Comparison of ENCODE assay signal across 8 cellular contexts in genomic region chr9:113274474-113275146, GRCh38. TPM values are rescaled to one million over a fixed set of nuclear protein-coding genes. Genes with fewer than 3 reads are reported as not detected.
DNase-seq lines count a peak whose midpoint lies in the region; ATAC-seq, FAIRE-seq and TF ChIP-seq lines count a peak whose summit lies in the region.

No MANE protein-coding gene starts in this region.

- peak; percentile 24 for ATAC-seq in activated CD4-positive, alpha-beta T cell treated with anti-CD3 and anti-CD28 coated beads for 36 hours
- ATAC-seq in GM21576 (IDR thresholded peaks at IDR 0.05; ENCODE audit: unreplicated experiment) (peak; percentile 1), HepG2 (peak; percentile 37)

- peak; percentile 28 for DNase-seq in activated CD4-positive, alpha-beta T cell treated with anti-CD3 and anti-CD28 coated beads for 36 hours
- DNase-seq in activated CD4-positive, alpha-beta T cell treated with anti-CD3 and anti-CD28 coated beads, Interleukin-2, amount 50 U/mL, for 4 hours = no peak
- DNase-seq in RPMI8226 (peak; percentile 57), dermis microvascular lymphatic vessel endothelial cell (ENCODE audit: low read depth in 2 of 2) (peak; percentile 64 to 76), HepG2 (ENCODE audit: low spot score) (peak; percentile 69), stromal cell of bone marrow (ENCODE audit: low read depth) (peak; percentile 35)

- H3K9me3 ChIP-seq in HepG2 (ENCODE audit: low read length) = no peaks in the 10 kb centered on the region

- intact Hi-C loops in activated CD4-positive, alpha-beta T cell treated with anti-CD3 and anti-CD28 coated beads for 36 hours (cut with DNase I, micrococcal nuclease) = loop anchor here (1.0 to 10.0 kb wide), 18 partner anchors 53 to 1644 kb away; partner anchors contain the start of genes ALAD (in 2 of the 2), C9orf43 (in 2 of the 2), FKBP15 (in 2 of the 2) and POLE3 (in 2 of the 2)
- intact Hi-C loops in HepG2 (cut with micrococcal nuclease; ENCODE audit: unreplicated experiment) = loop anchor here (1.0 to 10.0 kb wide), 4 partner anchors 54 to 380 kb away; partner anchors contain the start of genes ALAD, FKBP15, SLC31A1 and WDR31

- peak overlapping the region; percentile 85 for H3K27ac ChIP-seq in HepG2 (ENCODE audit: extremely low read length, insufficient read depth, low read length)

- H3K9ac ChIP-seq in HepG2 (ENCODE audit: insufficient read depth, low read depth, low read length) = peak overlapping the region; percentile 96

- peaks cover 33% of the 10 kb centered on the region for H3K4me1 Mint-ChIP-seq in activated CD4-positive, alpha-beta T cell treated with anti-CD3 and anti-CD28 coated beads for 36 hours

- under 1% methylated on average over 10 of the region's 15 CpGs for WGBS in HepG2 (ENCODE audit: low lambda C conversion rate)

- H4K20me1 ChIP-seq in HepG2 (ENCODE audit: insufficient read depth, low read length) = no peaks in the 10 kb centered on the region; the same call in 1 of the 2 replicates

- in situ Hi-C loops in HepG2 (cut with HindIII; ENCODE audit: extremely low pct_ligation_motif_present, low pct_unique_long_range_greater_than_20kb) = loop anchor here (5.0 kb wide), 1 partner anchor 383 kb away; no protein-coding TSS in a partner anchor

- FAIRE-seq in HepG2 (lab: Jason Lieb, UNC) = peak; percentile 82

- peak overlapping the region; percentile 82 for H3K4me2 ChIP-seq in HepG2 (ENCODE audit: low read depth, low read length)

- TF ChIP-seq CTCF in LNCAP (IDR thresholded peaks at IDR 0.05) = peak; percentile 82
- peak; percentile 70 for TF ChIP-seq CTCF in HepG2 (CRISPR knock-in tag; IDR thresholded peaks at IDR 0.05)

- no peak overlapping the region for H3K27ac Mint-ChIP-seq in activated CD4-positive, alpha-beta T cell treated with anti-CD3 and anti-CD28 coated beads for 36 hours

- no TSS peak for BruUV-seq in HepG2 (replicated peaks; lab: Mats Ljungman, UMichigan)

- peak overlapping the region; percentile 75 to 98 (median 82) for H3K4me3 ChIP-seq in HepG2 (replicated peaks in 1 of 3; ENCODE audit: insufficient read depth in 1 of 3, low read depth in 2 of 3, low read length in 3 of 3)

- no peak overlapping the region for H2AFZ ChIP-seq in HepG2 (ENCODE audit: low read length)

- H3K79me2 ChIP-seq in HepG2 (ENCODE audit: insufficient read depth, low read length) = peaks cover 37% of the 10 kb centered on the region

- no peak overlapping the region for H3K4me3 Mint-ChIP-seq in activated CD4-positive, alpha-beta T cell treated with anti-CD3 and anti-CD28 coated beads for 36 hours

- TF ChIP-seq RAD21 in HepG2 (CRISPR knock-in tag; IDR thresholded peaks at IDR 0.05) = peak; percentile 38; the same call in 1 of the 2 replicates

- no peak for TF ChIP-seq EP300 in HepG2 (IDR thresholded peaks at IDR 0.05; ENCODE audit: low read depth in 2 of 2, low read length in 2 of 2)
- TF ChIP-seq EP300 in HepG2 (CRISPR knock-in tag; IDR thresholded peaks at IDR 0.05; ENCODE audit: borderline replicate concordance) = no peak

- peaks cover 44% of the 10 kb centered on the region for H3K36me3 Mint-ChIP-seq in activated CD4-positive, alpha-beta T cell treated with anti-CD3 and anti-CD28 coated beads for 36 hours (ENCODE audit: low read depth)

- peaks cover 13 to 42% of the 10 kb centered on the region in 2 experiments for H3K36me3 ChIP-seq in HepG2 (replicated peaks in 1 of 2; ENCODE audit: control insufficient read depth in 1 of 2, insufficient read depth in 2 of 2, low read length in 2 of 2)

- H3K4me1 ChIP-seq in HepG2 (ENCODE audit: insufficient read depth, low read length) = peaks cover 42% of the 10 kb centered on the region

- no peaks in the 10 kb centered on the region; a peak in 2 of 5 replicates for H3K27me3 ChIP-seq in HepG2 (ENCODE audit: control insufficient read depth in 1 of 2, insufficient read depth in 2 of 2, low read length in 2 of 2)

- H3K9me3 Mint-ChIP-seq in activated CD4-positive, alpha-beta T cell treated with anti-CD3 and anti-CD28 coated beads for 36 hours (ENCODE audit: low read depth) = no peaks in the 10 kb centered on the region

- CTCF ChIA-PET in activated CD4-positive, alpha-beta T cell treated with anti-CD3 and anti-CD28 coated beads for 36 hours (lab: Charles Lee) = interaction anchor here (0.6 to 5.6 kb wide), 37 partner anchors 9 to 382 kb away, joined by 3 to 43 read pairs (median 5); partner anchors contain the start of genes ALAD, C9orf43, FKBP15 and POLE3
- CTCF ChIA-PET in HepG2 (lab: Yijun Ruan, JAX; ENCODE audit: low intra/inter-chr PET ratio, low total read pairs) = interaction anchor here (0.8 to 1.1 kb wide), 3 partner anchors 133 to 317 kb away, joined by 3 to 4 read pairs (median 3); no protein-coding TSS in a partner anchor

- TF ChIP-seq POLR2A in HepG2 (IDR thresholded peaks at IDR 0.05; ENCODE audit: insufficient read depth in 1 of 2, low read depth in 2 of 2, low read length in 2 of 2) = no peak

- POLR2A ChIA-PET in activated CD4-positive, alpha-beta T cell treated with anti-CD3 and anti-CD28 coated beads for 36 hours (lab: Charles Lee) = interaction anchor here (0.6 to 1.6 kb wide), 5 partner anchors 43 to 136 kb away, joined by 3 to 13 read pairs (median 3); partner anchors contain the start of genes ALAD, C9orf43, FKBP15 and POLE3
- POLR2A ChIA-PET in HepG2 (lab: Yijun Ruan, JAX) = interaction anchor here (0.7 to 2.7 kb wide), 23 partner anchors 9 to 542 kb away, joined by 3 to 40 read pairs (median 4); partner anchors contain the start of genes ALAD, BSPRY, C9orf43 and FKBP15

- no peaks in the 10 kb centered on the region for H3K27me3 Mint-ChIP-seq in activated CD4-positive, alpha-beta T cell treated with anti-CD3 and anti-CD28 coated beads for 36 hours

RNA-seq across cellular contexts. Expression of gene CDC26, which starts 0.8 kb away (rescaled TPM):
- 10 to 100 TPM; 27.5 to 44.2 TPM for total RNA-seq in activated CD4-positive, alpha-beta T cell treated with anti-CD3 and anti-CD28 coated beads for 36 hours
- total RNA-seq in dermis microvascular lymphatic vessel endothelial cell (21.5 and 32.1 TPM in 2 replicates), HepG2 (2016; rRNA removed; fragmentation: Illumina TruSeq; extraction: Trizol) (57.9 and 66.0 TPM in 2 replicates)
- total RNA-seq in HepG2 (2016; cell fraction: cytosol; rRNA removed; fragmentation: Illumina TruSeq; extraction: Trizol; ENCODE audit: low read depth) = 64.4 and 64.9 TPM in 2 replicates
- 53.6 and 69.9 TPM in 2 replicates for total RNA-seq in HepG2 (2016; cell fraction: insoluble cytoplasmic fraction; rRNA removed; fragmentation: Illumina TruSeq; extraction: Trizol)
- 78.0 and 88.8 TPM in 2 replicates for total RNA-seq in HepG2 (2016; cell fraction: membrane; rRNA removed; fragmentation: Illumina TruSeq; extraction: Trizol)
- total RNA-seq in HepG2 (2016; cell fraction: nucleus; rRNA removed; fragmentation: Illumina TruSeq; extraction: Trizol) = 17.0 and 19.2 TPM in 2 replicates
- 20.2 and 26.6 TPM in 2 replicates for polyA plus RNA-seq in HepG2 (2011; rRNA removed)
- polyA plus RNA-seq in HepG2 (2011; cell fraction: cytosol; rRNA removed) = 11.5 and 18.2 TPM in 2 replicates
- polyA plus RNA-seq in HepG2 (2011; cell fraction: nucleus; rRNA removed) = 4.6 and 8.4 TPM in 2 replicates
- 26.6 and 34.8 TPM in 2 replicates for polyA plus RNA-seq in HepG2 (2012)
- 68.5 and 88.0 TPM in 2 replicates for polyA plus RNA-seq in HepG2 (2016; cell fraction: cytosol; fragmentation: Illumina TruSeq; extraction: Trizol; ENCODE audit: low read depth)
- polyA plus RNA-seq in HepG2 (2016; cell fraction: insoluble cytoplasmic fraction; fragmentation: Illumina TruSeq; extraction: Trizol; ENCODE audit: low read depth) = 70.2 and 81.1 TPM in 2 replicates
- polyA plus RNA-seq in HepG2 (2016; cell fraction: membrane; fragmentation: Illumina TruSeq; extraction: Trizol; ENCODE audit: low read depth) = 72.0 and 84.6 TPM in 2 replicates
- polyA plus RNA-seq in HepG2 (2016; cell fraction: nucleus; fragmentation: Illumina TruSeq; extraction: Trizol; ENCODE audit: insufficient read depth, low read depth) = 35.6 and 37.3 TPM in 2 replicates
- polyA minus RNA-seq in HepG2 (2011; rRNA and poly(A)+ RNA removed; ENCODE audit: low replicate concordance) = 1.8 and 6.6 TPM in 2 replicates
- 6.4 and 6.8 TPM in 2 replicates for polyA minus RNA-seq in HepG2 (2011; cell fraction: cytosol; rRNA and poly(A)+ RNA removed)
- polyA minus RNA-seq in HepG2 (2011; cell fraction: nucleus; rRNA and poly(A)+ RNA removed) = 6.2 and 6.6 TPM in 2 replicates

RNA-seq across cellular contexts. Expression of gene PRPF4, which starts 0.8 kb away (rescaled TPM):
- total RNA-seq in activated CD4-positive, alpha-beta T cell treated with anti-CD3 and anti-CD28 coated beads for 36 hours = 10 to 100 TPM; 51.5 to 53.1 TPM
- 21.8 and 21.9 TPM in 2 replicates for total RNA-seq in dermis microvascular lymphatic vessel endothelial cell
- 49.0 and 64.9 TPM in 2 replicates for total RNA-seq in HepG2 (2016; rRNA removed; fragmentation: Illumina TruSeq; extraction: Trizol)
- total RNA-seq in HepG2 (2016; cell fraction: cytosol; rRNA removed; fragmentation: Illumina TruSeq; extraction: Trizol; ENCODE audit: low read depth) = 8.0 and 8.5 TPM in 2 replicates
- 46.7 and 66.8 TPM in 2 replicates for total RNA-seq in HepG2 (2016; cell fraction: insoluble cytoplasmic fraction; rRNA removed; fragmentation: Illumina TruSeq; extraction: Trizol)
- 22.5 and 24.5 TPM in 2 replicates for total RNA-seq in HepG2 (2016; cell fraction: membrane; rRNA removed; fragmentation: Illumina TruSeq; extraction: Trizol)
- 19.4 and 23.0 TPM in 2 replicates for total RNA-seq in HepG2 (2016; cell fraction: nucleus; rRNA removed; fragmentation: Illumina TruSeq; extraction: Trizol)
- 10.3 and 11.1 TPM in 2 replicates for polyA plus RNA-seq in HepG2 (2011; rRNA removed)
- 10.7 and 12.9 TPM in 2 replicates for polyA plus RNA-seq in HepG2 (2011; cell fraction: cytosol; rRNA removed)
- 6.0 and 8.7 TPM in 2 replicates for polyA plus RNA-seq in HepG2 (2011; cell fraction: nucleus; rRNA removed)
- 17.9 and 20.6 TPM in 2 replicates for polyA plus RNA-seq in HepG2 (2012)
- 3.8 and 4.4 TPM in 2 replicates for polyA plus RNA-seq in HepG2 (2016; cell fraction: cytosol; fragmentation: Illumina TruSeq; extraction: Trizol; ENCODE audit: low read depth)
- 55.6 and 56.7 TPM in 2 replicates for polyA plus RNA-seq in HepG2 (2016; cell fraction: insoluble cytoplasmic fraction; fragmentation: Illumina TruSeq; extraction: Trizol; ENCODE audit: low read depth)
- polyA plus RNA-seq in HepG2 (2016; cell fraction: membrane; fragmentation: Illumina TruSeq; extraction: Trizol; ENCODE audit: low read depth) = 11.3 and 13.5 TPM in 2 replicates
- 27.1 and 29.6 TPM in 2 replicates for polyA plus RNA-seq in HepG2 (2016; cell fraction: nucleus; fragmentation: Illumina TruSeq; extraction: Trizol; ENCODE audit: insufficient read depth, low read depth)
- polyA minus RNA-seq in HepG2 (2011; rRNA and poly(A)+ RNA removed; ENCODE audit: low replicate concordance) = 10.5 and 29.0 TPM in 2 replicates
- 9.0 and 11.3 TPM in 2 replicates for polyA minus RNA-seq in HepG2 (2011; cell fraction: cytosol; rRNA and poly(A)+ RNA removed)
- polyA minus RNA-seq in HepG2 (2011; cell fraction: nucleus; rRNA and poly(A)+ RNA removed) = 6.8 and 10.8 TPM in 2 replicates

RNA-seq across cellular contexts. Expression of gene RNF183, which starts 28.6 kb away (rescaled TPM):
- total RNA-seq in activated CD4-positive, alpha-beta T cell treated with anti-CD3 and anti-CD28 coated beads for 36 hours = under 1 TPM; 0.37 to 0.64 TPM
- total RNA-seq in dermis microvascular lymphatic vessel endothelial cell (not detected in 2 replicates), HepG2 (2016; rRNA removed; fragmentation: Illumina TruSeq; extraction: Trizol) (0.13 TPM in 1 of 2 replicates, not detected in the other)
- total RNA-seq in HepG2 (2016; cell fraction: cytosol; rRNA removed; fragmentation: Illumina TruSeq; extraction: Trizol; ENCODE audit: low read depth) = not detected in 2 replicates
- 0.13 TPM in 1 of 2 replicates, not detected in the other for total RNA-seq in HepG2 (2016; cell fraction: insoluble cytoplasmic fraction; rRNA removed; fragmentation: Illumina TruSeq; extraction: Trizol)
- total RNA-seq in HepG2 (2016; cell fraction: membrane; rRNA removed; fragmentation: Illumina TruSeq; extraction: Trizol) = not detected in 2 replicates
- 0.68 TPM in 1 of 2 replicates, not detected in the other for total RNA-seq in HepG2 (2016; cell fraction: nucleus; rRNA removed; fragmentation: Illumina TruSeq; extraction: Trizol)
- polyA plus RNA-seq in HepG2 (2011; rRNA removed) = 6.5 and 7.3 TPM in 2 replicates
- polyA plus RNA-seq in HepG2 (2011; cell fraction: cytosol; rRNA removed) = 3.8 and 4.0 TPM in 2 replicates
- polyA plus RNA-seq in HepG2 (2011; cell fraction: nucleus; rRNA removed) = 31.3 and 36.2 TPM in 2 replicates
- 1.6 and 2.1 TPM in 2 replicates for polyA plus RNA-seq in HepG2 (2012)
- polyA plus RNA-seq in HepG2 (2016; cell fraction: cytosol; fragmentation: Illumina TruSeq; extraction: Trizol; ENCODE audit: low read depth) = not detected in 2 replicates
- not detected in 2 replicates for polyA plus RNA-seq in HepG2 (2016; cell fraction: insoluble cytoplasmic fraction; fragmentation: Illumina TruSeq; extraction: Trizol; ENCODE audit: low read depth)
- not detected in 2 replicates for polyA plus RNA-seq in HepG2 (2016; cell fraction: membrane; fragmentation: Illumina TruSeq; extraction: Trizol; ENCODE audit: low read depth)
- 0.61 and 0.64 TPM in 2 replicates for polyA plus RNA-seq in HepG2 (2016; cell fraction: nucleus; fragmentation: Illumina TruSeq; extraction: Trizol; ENCODE audit: insufficient read depth, low read depth)
- polyA minus RNA-seq in HepG2 (2011; rRNA and poly(A)+ RNA removed; ENCODE audit: low replicate concordance) = 0.21 and 3.4 TPM in 2 replicates
- 1.2 and 1.3 TPM in 2 replicates for polyA minus RNA-seq in HepG2 (2011; cell fraction: cytosol; rRNA and poly(A)+ RNA removed)
- 1.9 and 3.5 TPM in 2 replicates for polyA minus RNA-seq in HepG2 (2011; cell fraction: nucleus; rRNA and poly(A)+ RNA removed)

RNA-seq across cellular contexts. Expression of gene SLC31A1, which starts 53.3 kb away (rescaled TPM):
- 10 to 100 TPM; 14.8 to 18.2 TPM for total RNA-seq in activated CD4-positive, alpha-beta T cell treated with anti-CD3 and anti-CD28 coated beads for 36 hours
- 13.9 and 15.7 TPM in 2 replicates for total RNA-seq in dermis microvascular lymphatic vessel endothelial cell
- 45.9 and 70.0 TPM in 2 replicates for total RNA-seq in HepG2 (2016; rRNA removed; fragmentation: Illumina TruSeq; extraction: Trizol)
- 7.1 and 7.4 TPM in 2 replicates for total RNA-seq in HepG2 (2016; cell fraction: cytosol; rRNA removed; fragmentation: Illumina TruSeq; extraction: Trizol; ENCODE audit: low read depth)
- total RNA-seq in HepG2 (2016; cell fraction: insoluble cytoplasmic fraction; rRNA removed; fragmentation: Illumina TruSeq; extraction: Trizol) = 48.2 and 69.3 TPM in 2 replicates
- total RNA-seq in HepG2 (2016; cell fraction: membrane; rRNA removed; fragmentation: Illumina TruSeq; extraction: Trizol) = 23.8 and 25.3 TPM in 2 replicates
- 54.0 and 61.5 TPM in 2 replicates for total RNA-seq in HepG2 (2016; cell fraction: nucleus; rRNA removed; fragmentation: Illumina TruSeq; extraction: Trizol)
- 51.3 and 62.9 TPM in 2 replicates for polyA plus RNA-seq in HepG2 (2011; rRNA removed)
- 44.6 and 59.9 TPM in 2 replicates for polyA plus RNA-seq in HepG2 (2011; cell fraction: cytosol; rRNA removed)
- polyA plus RNA-seq in HepG2 (2011; cell fraction: nucleus; rRNA removed) = 10.5 and 11.9 TPM in 2 replicates
- polyA plus RNA-seq in HepG2 (2012) = 69.2 and 75.5 TPM in 2 replicates
- polyA plus RNA-seq in HepG2 (2016; cell fraction: cytosol; fragmentation: Illumina TruSeq; extraction: Trizol; ENCODE audit: low read depth) = 5.7 TPM in 2 replicates
- polyA plus RNA-seq in HepG2 (2016; cell fraction: insoluble cytoplasmic fraction; fragmentation: Illumina TruSeq; extraction: Trizol; ENCODE audit: low read depth) = 37.4 and 41.3 TPM in 2 replicates
- polyA plus RNA-seq in HepG2 (2016; cell fraction: membrane; fragmentation: Illumina TruSeq; extraction: Trizol; ENCODE audit: low read depth) = 10.6 and 10.8 TPM in 2 replicates
- 58.2 and 58.6 TPM in 2 replicates for polyA plus RNA-seq in HepG2 (2016; cell fraction: nucleus; fragmentation: Illumina TruSeq; extraction: Trizol; ENCODE audit: insufficient read depth, low read depth)
- 30.4 and 51.6 TPM in 2 replicates for polyA minus RNA-seq in HepG2 (2011; rRNA and poly(A)+ RNA removed; ENCODE audit: low replicate concordance)
- 38.5 and 48.4 TPM in 2 replicates for polyA minus RNA-seq in HepG2 (2011; cell fraction: cytosol; rRNA and poly(A)+ RNA removed)
- polyA minus RNA-seq in HepG2 (2011; cell fraction: nucleus; rRNA and poly(A)+ RNA removed) = 28.3 and 33.1 TPM in 2 replicates

RNA-seq across cellular contexts. Expression of gene FKBP15, which starts 53.5 kb away (rescaled TPM):
- 10 to 100 TPM; 34.0 to 44.2 TPM for total RNA-seq in activated CD4-positive, alpha-beta T cell treated with anti-CD3 and anti-CD28 coated beads for 36 hours
- 12.3 and 15.4 TPM in 2 replicates for total RNA-seq in dermis microvascular lymphatic vessel endothelial cell
- 11.8 and 12.3 TPM in 2 replicates for total RNA-seq in HepG2 (2016; rRNA removed; fragmentation: Illumina TruSeq; extraction: Trizol)
- total RNA-seq in HepG2 (2016; cell fraction: cytosol; rRNA removed; fragmentation: Illumina TruSeq; extraction: Trizol; ENCODE audit: low read depth) = 1.6 and 2.1 TPM in 2 replicates
- total RNA-seq in HepG2 (2016; cell fraction: insoluble cytoplasmic fraction; rRNA removed; fragmentation: Illumina TruSeq; extraction: Trizol) = 11.1 and 11.2 TPM in 2 replicates
- total RNA-seq in HepG2 (2016; cell fraction: membrane; rRNA removed; fragmentation: Illumina TruSeq; extraction: Trizol) = 2.8 and 3.5 TPM in 2 replicates
- 17.2 and 17.6 TPM in 2 replicates for total RNA-seq in HepG2 (2016; cell fraction: nucleus; rRNA removed; fragmentation: Illumina TruSeq; extraction: Trizol)
- polyA plus RNA-seq in HepG2 (2011; rRNA removed) = 18.6 and 23.4 TPM in 2 replicates
- 8.3 and 8.9 TPM in 2 replicates for polyA plus RNA-seq in HepG2 (2011; cell fraction: cytosol; rRNA removed)
- 26.9 and 27.4 TPM in 2 replicates for polyA plus RNA-seq in HepG2 (2011; cell fraction: nucleus; rRNA removed)
- 7.2 and 7.5 TPM in 2 replicates for polyA plus RNA-seq in HepG2 (2012)
- polyA plus RNA-seq in HepG2 (2016; cell fraction: cytosol; fragmentation: Illumina TruSeq; extraction: Trizol; ENCODE audit: low read depth) = 0.44 and 0.62 TPM in 2 replicates
- 10.7 and 10.8 TPM in 2 replicates for polyA plus RNA-seq in HepG2 (2016; cell fraction: insoluble cytoplasmic fraction; fragmentation: Illumina TruSeq; extraction: Trizol; ENCODE audit: low read depth)
- polyA plus RNA-seq in HepG2 (2016; cell fraction: membrane; fragmentation: Illumina TruSeq; extraction: Trizol; ENCODE audit: low read depth) = 1.1 and 1.2 TPM in 2 replicates
- 19.2 and 19.7 TPM in 2 replicates for polyA plus RNA-seq in HepG2 (2016; cell fraction: nucleus; fragmentation: Illumina TruSeq; extraction: Trizol; ENCODE audit: insufficient read depth, low read depth)
- 78.1 and 115 TPM in 2 replicates for polyA minus RNA-seq in HepG2 (2011; rRNA and poly(A)+ RNA removed; ENCODE audit: low replicate concordance)
- 9.3 and 13.0 TPM in 2 replicates for polyA minus RNA-seq in HepG2 (2011; cell fraction: cytosol; rRNA and poly(A)+ RNA removed)
- polyA minus RNA-seq in HepG2 (2011; cell fraction: nucleus; rRNA and poly(A)+ RNA removed) = 46.9 and 55.0 TPM in 2 replicates

Comparison
In these comparisons a context has a peak if more than half of its experiments do, and no peak if none do; other contexts are left out.
1. DNase-seq: peak in activated CD4-positive, alpha-beta T cell treated with anti-CD3 and anti-CD28 coated beads for 36 hours (single experiment), RPMI8226 (single experiment), dermis microvascular lymphatic vessel endothelial cell (2 of 2), HepG2 (single experiment) and stromal cell of bone marrow (single experiment); none in activated CD4-positive, alpha-beta T cell treated with anti-CD3 and anti-CD28 coated beads, Interleukin-2, amount 50 U/mL, for 4 hours (0 of 2).
2. Peak in every context shown above with its lines, with median percentiles within 50 percentile points of each other: ATAC-seq.